ENCODE assay signal across 1 cellular context in genomic region chr9:121597693-121598166, GRCh38.
TF ChIP-seq lines count a peak whose summit lies in the region.

No MANE protein-coding gene starts in this region.

TF ChIP-seq in WTC11, 78 proteins besides CTCF, POLR2A, EP300 and RAD21 (continued from another document):
- TF ChIP-seq ZNF512 (CRISPR knock-in tag; IDR thresholded peaks at IDR 0.05; ENCODE audit: borderline replicate concordance) (no peak), ATF1 (CRISPR knock-in tag; IDR thresholded peaks at IDR 0.05) (no peak), HMGXB4 (CRISPR knock-in tag; IDR thresholded peaks at IDR 0.05) (no peak), NR1H2 (CRISPR knock-in tag; IDR thresholded peaks at IDR 0.05) (no peak), ZMAT4 (CRISPR knock-in tag; IDR thresholded peaks at IDR 0.05) (no peak), CREB1 (CRISPR knock-in tag; IDR thresholded peaks at IDR 0.05) (no peak), ZNF416 (CRISPR knock-in tag; IDR thresholded peaks at IDR 0.05) (no peak), E2F5 (CRISPR knock-in tag; IDR thresholded peaks at IDR 0.05) (no peak), TEAD4 (CRISPR knock-in tag; IDR thresholded peaks at IDR 0.05) (no peak), FOXK1 (CRISPR knock-in tag; IDR thresholded peaks at IDR 0.05) (0 out of 2 replicates have a peak, but pooled peaks have one; percentile 45), AFF4 (CRISPR knock-in tag; IDR thresholded peaks at IDR 0.05; ENCODE audit: borderline replicate concordance) (no peak), ATF6 (CRISPR knock-in tag; IDR thresholded peaks at IDR 0.05) (no peak), MLX (CRISPR knock-in tag; IDR thresholded peaks at IDR 0.05) (no peak)
